In genomic region chr4:105399535-105400161, GRCh38 we compare ENCODE assay signal across 18 cellular contexts.
A peak's percentile ranks its signal among the peaks of the same experiment; 100 is the strongest.
DNase-seq lines count a peak whose midpoint lies in the region; ATAC-seq and TF ChIP-seq lines count a peak whose summit lies in the region.
"Had no signal": no experiment of that assay in that cellular context is flagged by ENCODE, and none has a peak within 500 bp of the region (broad histone marks: within the 10 kb centered on the region; RNA-seq: fewer than 3 reads in every experiment).

No MANE protein-coding gene starts in this region.

- peaks cover 2% of the 10 kb centered on the region for H3K9me3 ChIP-seq in AG04450 (ENCODE audit: control insufficient read depth, insufficient read depth, low read length)
- H3K9me3 ChIP-seq: gastrocnemius medialis had no signal

- no peaks in the 10 kb centered on the region for H3K9me3 Mint-ChIP-seq in WTC11
- H3K9me3 Mint-ChIP-seq: activated T-cell treated with anti-CD3 and anti-CD28 coated beads, Interleukin-2, amount 50 U/mL, for 4 hours; stimulated activated naive CD8-positive, alpha-beta T cell treated with anti-CD3 and anti-CD28 coated beads, Interleukin-15, Interleukin-2, amounts not matched to agents 100 ng/mL and 50 ng/mL, for 24 hours had no signal

- peak overlapping the region; percentile 21 for H3K27ac ChIP-seq in AG04450 (ENCODE audit: low read depth, low read length)
- no peak overlapping the region for H3K27ac ChIP-seq in foreskin keratinocyte
- H3K27ac ChIP-seq: gastrocnemius medialis, HL-60, neural progenitor cell had no signal

- H3K4me3 Mint-ChIP-seq in WTC11: no peak overlapping the region
- H3K4me3 Mint-ChIP-seq: activated T-cell treated with anti-CD3 and anti-CD28 coated beads, Interleukin-2, amount 50 U/mL, for 4 hours; neural progenitor cell; stimulated activated naive CD8-positive, alpha-beta T cell treated with anti-CD3 and anti-CD28 coated beads, Interleukin-15, Interleukin-2, amounts not matched to agents 100 ng/mL and 50 ng/mL, for 24 hours had no signal

- CTCF ChIA-PET in AG04450 (lab: Charles Lee): no interaction called here
- CTCF ChIA-PET in WTC11 (lab: Charles Lee): no interaction called here

- TF ChIP-seq CTCF in AG04450 (IDR thresholded peaks at IDR 0.05; ENCODE audit: low read depth, low read length): no peak
- TF ChIP-seq CTCF in WTC11 (IDR thresholded peaks at IDR 0.05): no peak
- no peak for TF ChIP-seq CTCF in foreskin keratinocyte (conservative IDR thresholded peaks at IDR 0.05)

- ATAC-seq in WTC11: peak; percentile 63
- peak; percentile 99 for ATAC-seq in foreskin keratinocyte
- ATAC-seq in GM21360 (IDR thresholded peaks at IDR 0.05; ENCODE audit: unreplicated experiment): no peak
- ATAC-seq in GM21576 (IDR thresholded peaks at IDR 0.05; ENCODE audit: unreplicated experiment): no peak
- ATAC-seq: activated T-cell treated with anti-CD3 and anti-CD28 coated beads, Interleukin-2, amount 50 U/mL, for 4 hours; gastrocnemius medialis; left lobe of liver had no signal

- H3K4me3 ChIP-seq in AG04450 (ENCODE audit: low read depth, low read length): no peak overlapping the region
- H3K4me3 ChIP-seq: gastrocnemius medialis, neural progenitor cell had no signal

- H3K27ac Mint-ChIP-seq in WTC11: no peak overlapping the region
- H3K27ac Mint-ChIP-seq: neural progenitor cell; stimulated activated naive CD8-positive, alpha-beta T cell treated with anti-CD3 and anti-CD28 coated beads, Interleukin-15, Interleukin-2, amounts not matched to agents 100 ng/mL and 50 ng/mL, for 24 hours had no signal

- H3K27me3 Mint-ChIP-seq in WTC11 (ENCODE audit: low read depth): no peaks in the 10 kb centered on the region
- H3K27me3 Mint-ChIP-seq: stimulated activated naive CD8-positive, alpha-beta T cell treated with anti-CD3 and anti-CD28 coated beads, Interleukin-15, Interleukin-2, amounts not matched to agents 100 ng/mL and 50 ng/mL, for 24 hours had no signal

- peaks cover 15% of the 10 kb centered on the region for H3K4me1 Mint-ChIP-seq in WTC11

- H3K27me3 ChIP-seq in AG04450 (ENCODE audit: control insufficient read depth, insufficient read depth, low read length): no peaks in the 10 kb centered on the region
- H3K27me3 ChIP-seq in foreskin keratinocyte: no peaks in the 10 kb centered on the region
- H3K27me3 ChIP-seq: gastrocnemius medialis, neural progenitor cell had no signal

- peaks cover 4% of the 10 kb centered on the region for H3K36me3 Mint-ChIP-seq in WTC11

- H3K4me1 ChIP-seq in foreskin keratinocyte: peaks cover 8% of the 10 kb centered on the region
- H3K4me1 ChIP-seq: gastrocnemius medialis had no signal

- POLR2A ChIA-PET in AG04450 (lab: Yijun Ruan, JAX) (no interaction called here), WTC11 (lab: Charles Lee) (no interaction called here)

- peak; percentile 56 for DNase-seq in AG04450 (ENCODE audit: low read depth, low spot score)
- DNase-seq in HPDE6-E6E7 (ENCODE audit: extremely low spot score): peak; percentile 65
- DNase-seq in WTC11 (ENCODE audit: low spot score): no peak
- DNase-seq in foreskin keratinocyte: peak; percentile 66 to 84
- no peak for DNase-seq in SHP77 treated with DMSO at 0.1 percent for 48 hours (lab: John Stamatoyannopoulos, UW)
- DNase-seq in NAMALWA (ENCODE audit: low spot score): no peak
- DNase-seq: activated T-cell treated with anti-CD3 and anti-CD28 coated beads, Interleukin-2, amount 50 U/mL, for 4 hours; C1 segment of cervical spinal cord; caudate nucleus; gastrocnemius medialis; NCI-H187 treated with DMSO at 0.1 percent for 48 hours; stimulated activated CD4-positive, alpha-beta T cell treated with anti-CD3 and anti-CD28 coated beads, Interleukin-1b, Interleukin-23, amount 100 ng/mL, for 48 hours had no signal

TF ChIP-seq in WTC11, 78 proteins besides CTCF, POLR2A, EP300 and RAD21 (continues in another document):
- TF ChIP-seq ZNF138 (CRISPR knock-in tag; conservative IDR thresholded peaks at IDR 0.05): no peak
- no peak for TF ChIP-seq ZNF121 (CRISPR knock-in tag; IDR thresholded peaks at IDR 0.05)
- TF ChIP-seq HMGXB4 (CRISPR knock-in tag; IDR thresholded peaks at IDR 0.05): no peak
- TF ChIP-seq ZMAT4 (CRISPR knock-in tag; IDR thresholded peaks at IDR 0.05): no peak
- TF ChIP-seq E2F1 (CRISPR knock-in tag; IDR thresholded peaks at IDR 0.05): no peak
- TF ChIP-seq ETV6 (CRISPR knock-in tag; IDR thresholded peaks at IDR 0.05): no peak
- no peak for TF ChIP-seq OVOL2 (CRISPR knock-in tag; IDR thresholded peaks at IDR 0.05; ENCODE audit: borderline replicate concordance)
- no peak for TF ChIP-seq ARID4B (CRISPR knock-in tag; IDR thresholded peaks at IDR 0.05; ENCODE audit: borderline replicate concordance)
- no peak for TF ChIP-seq ATF1 (CRISPR knock-in tag; IDR thresholded peaks at IDR 0.05)
- no peak for TF ChIP-seq TEAD1 (CRISPR knock-in tag; IDR thresholded peaks at IDR 0.05)
- no peak for TF ChIP-seq MYBL2 (CRISPR knock-in tag; IDR thresholded peaks at IDR 0.05)

Comparison
In these comparisons a context has a peak if more than half of its experiments do, and no peak if none do; other contexts are left out.
1. DNase-seq: peak in AG04450 (single experiment), HPDE6-E6E7 (single experiment) and foreskin keratinocyte (2 of 2); none in WTC11 (single experiment), SHP77 treated with DMSO at 0.1 percent for 48 hours (single experiment) and NAMALWA (single experiment).
2. ATAC-seq: peak in WTC11 (single experiment) and foreskin keratinocyte (single experiment); none in GM21360 (single experiment) and GM21576 (single experiment).